9 cellular contexts compared by ENCODE assay signal in genomic region chr17:46818929-46819859, GRCh38. TPM values are rescaled to one million over a fixed set of nuclear protein-coding genes. Genes with fewer than 3 reads are reported as not detected.
DNase-seq lines count a peak whose midpoint lies in the region; ATAC-seq and TF ChIP-seq lines count a peak whose summit lies in the region.
"Had no signal": no experiment of that assay in that cellular context is flagged by ENCODE, and none has a peak within 500 bp of the region (broad histone marks: within the 10 kb centered on the region; RNA-seq: fewer than 3 reads in every experiment).

No MANE protein-coding gene starts in this region.

- POLR2A ChIA-PET in naive thymus-derived CD4-positive, alpha-beta T cell (lab: Charles Lee) = no interaction called here

- peaks cover 48% of the 10 kb centered on the region for H3K4me1 Mint-ChIP-seq in dendritic cell treated with granulocyte-macrophage colony-stimulating factor and Interleukin-4, amounts not matched to agents 40 ng/mL and 50 ng/mL, for 4 days (ENCODE audit: low read depth)
- H3K4me1 Mint-ChIP-seq in naive thymus-derived CD4-positive, alpha-beta T cell = peaks cover 6 to 29% (median 17%) of the 10 kb centered on the region in 7 donors

- intact Hi-C loops in dendritic cell treated with granulocyte-macrophage colony-stimulating factor and Interleukin-4, amounts not matched to agents 40 ng/mL and 50 ng/mL, for 4 days (cut with micrococcal nuclease) = loop anchor here (10.0 kb wide), 1 partner anchor 84 kb away; no protein-coding TSS in a partner anchor
- intact Hi-C loops in naive thymus-derived CD4-positive, alpha-beta T cell (cut with micrococcal nuclease) = no loop called here

- no peaks in the 10 kb centered on the region for H3K36me3 Mint-ChIP-seq in dendritic cell treated with granulocyte-macrophage colony-stimulating factor and Interleukin-4, amounts not matched to agents 40 ng/mL and 50 ng/mL, for 4 days (ENCODE audit: low read depth)
- peaks cover 0 to 6% (median 0%) of the 10 kb centered on the region in 5 donors for H3K36me3 Mint-ChIP-seq in naive thymus-derived CD4-positive, alpha-beta T cell

- CTCF ChIA-PET in naive thymus-derived CD4-positive, alpha-beta T cell (lab: Charles Lee) = no interaction called here

- H3K9me3 ChIP-seq in BE2C = no peaks in the 10 kb centered on the region
- no peaks in the 10 kb centered on the region for H3K9me3 ChIP-seq in naive thymus-derived CD4-positive, alpha-beta T cell (ENCODE audit: control insufficient read depth in 2 of 3, low read length in 3 of 3)

- no peaks in the 10 kb centered on the region for H3K36me3 ChIP-seq in BE2C
- H3K36me3 ChIP-seq in naive thymus-derived CD4-positive, alpha-beta T cell (ENCODE audit: control insufficient read depth in 2 of 3, insufficient read depth in 3 of 3, low read length in 3 of 3) = no peaks in the 10 kb centered on the region

- H3K27ac Mint-ChIP-seq in dendritic cell treated with granulocyte-macrophage colony-stimulating factor and Interleukin-4, amounts not matched to agents 40 ng/mL and 50 ng/mL, for 4 days = no peak overlapping the region
- no peak overlapping the region for H3K27ac Mint-ChIP-seq in naive thymus-derived CD4-positive, alpha-beta T cell

- peak overlapping the region; percentile 67 for H3K4me3 Mint-ChIP-seq in dendritic cell treated with granulocyte-macrophage colony-stimulating factor and Interleukin-4, amounts not matched to agents 40 ng/mL and 50 ng/mL, for 4 days
- H3K4me3 Mint-ChIP-seq in naive thymus-derived CD4-positive, alpha-beta T cell = peak overlapping the region; percentile 55 to 82 (median 73)

- H3K27me3 ChIP-seq in BE2C = no peaks in the 10 kb centered on the region; the same call in 1 of the 2 replicates
- H3K27me3 ChIP-seq in naive thymus-derived CD4-positive, alpha-beta T cell (ENCODE audit: control insufficient read depth in 2 of 2, insufficient read depth in 2 of 2, low read length in 2 of 2) = peaks cover 16 to 49% of the 10 kb centered on the region in 2 donors

- no peak overlapping the region for H3K27ac ChIP-seq in naive thymus-derived CD4-positive, alpha-beta T cell (ENCODE audit: low read depth, low read length)

- no peaks in the 10 kb centered on the region; the same call in 1 of the 2 replicates for H3K4me1 ChIP-seq in BE2C
- H3K4me1 ChIP-seq in naive thymus-derived CD4-positive, alpha-beta T cell (ENCODE audit: control insufficient read depth in 2 of 2, insufficient read depth in 2 of 2, low read length in 2 of 2) = peaks cover 13 to 16% of the 10 kb centered on the region in 2 donors

- ATAC-seq in naive thymus-derived CD4-positive, alpha-beta T cell = peak; percentile 14
- ATAC-seq in GM21723 (IDR thresholded peaks at IDR 0.05; ENCODE audit: unreplicated experiment) = no peak
- no peak for ATAC-seq in GM19455 (IDR thresholded peaks at IDR 0.05; ENCODE audit: unreplicated experiment)

- DNase-seq in BE2C = no peak
- DNase-seq in HuH-7 (ENCODE audit: low spot score) = peak; percentile 76
- DNase-seq in naive thymus-derived CD4-positive, alpha-beta T cell = peak in 1 of 9 donors; percentile 10
- DNase-seq in GF-D8 (lab: John Stamatoyannopoulos, UW) = no peak
- no peak for DNase-seq in DMS 273 (lab: John Stamatoyannopoulos, UW; ENCODE audit: unreplicated experiment)

- no peak for TF ChIP-seq CTCF in BE2C (IDR thresholded peaks at IDR 0.05; ENCODE audit: low read depth, low read length)

- H3K27me3 Mint-ChIP-seq in dendritic cell treated with granulocyte-macrophage colony-stimulating factor and Interleukin-4, amounts not matched to agents 40 ng/mL and 50 ng/mL, for 4 days = peaks cover 94% of the 10 kb centered on the region
- peaks cover 50 to 85% (median 70%) of the 10 kb centered on the region in 5 donors for H3K27me3 Mint-ChIP-seq in naive thymus-derived CD4-positive, alpha-beta T cell

- H3K9me3 Mint-ChIP-seq in dendritic cell treated with granulocyte-macrophage colony-stimulating factor and Interleukin-4, amounts not matched to agents 40 ng/mL and 50 ng/mL, for 4 days = no peaks in the 10 kb centered on the region
- H3K9me3 Mint-ChIP-seq in naive thymus-derived CD4-positive, alpha-beta T cell = peaks cover 0 to 2% (median 0%) of the 10 kb centered on the region in 11 donors

- peak overlapping the region; percentile 63 for H3K4me3 ChIP-seq in BE2C (ENCODE audit: low read depth, low read length)
- peak overlapping the region; percentile 43 for H3K4me3 ChIP-seq in naive thymus-derived CD4-positive, alpha-beta T cell (ENCODE audit: low read length)

RNA-seq across cellular contexts. Expression of gene WNT3, which starts 0.7 kb away (rescaled TPM):
- polyA plus RNA-seq in BE2C (2012; ENCODE audit: insufficient read depth, insufficient read length, low read depth) = 4.7 TPM
- under 1 TPM in 1 of 5 experiments, not detected in 4; 0.24 TPM for total RNA-seq in naive thymus-derived CD4-positive, alpha-beta T cell
- under 1 TPM in 1 of 2 donors, not detected in 1; 0.07 TPM for polyA plus RNA-seq in naive thymus-derived CD4-positive, alpha-beta T cell

RNA-seq across cellular contexts. Expression of gene WNT9B, which starts 32.2 kb away (rescaled TPM):
- polyA plus RNA-seq in BE2C (2012; ENCODE audit: insufficient read depth, insufficient read length, low read depth) = not detected
- total RNA-seq in naive thymus-derived CD4-positive, alpha-beta T cell = not detected
- polyA plus RNA-seq in naive thymus-derived CD4-positive, alpha-beta T cell = not detected
- total RNA-seq: SK-MEL-5 had no signal
